ENCODE assay signal across 8 cellular contexts in genomic region chr4:105896461-105896939, GRCh38. TPM values are rescaled to one million over a fixed set of nuclear protein-coding genes. Genes with fewer than 3 reads are reported as not detected.
DNase-seq lines count a peak whose midpoint lies in the region; ATAC-seq and TF ChIP-seq lines count a peak whose summit lies in the region.

No MANE protein-coding gene starts in this region.

- peaks cover 21% of the 10 kb centered on the region for H3K27me3 Mint-ChIP-seq in endothelial cell (ENCODE audit: unreplicated experiment)

- TF ChIP-seq CTCF in endothelial cell (IDR thresholded peaks at IDR 0.05; ENCODE audit: unreplicated experiment) (no peak), retinal pigment epithelial cell (conservative IDR thresholded peaks at IDR 0.05; ENCODE audit: low read depth, low read length) (no peak)

- H3K9me3 Mint-ChIP-seq in endothelial cell (ENCODE audit: unreplicated experiment) = no peaks in the 10 kb centered on the region

- H3K4me1 Mint-ChIP-seq in endothelial cell (ENCODE audit: unreplicated experiment) = peaks cover 4% of the 10 kb centered on the region

- DNase-seq in endothelial cell (ENCODE audit: low spot score) (no peak), retinal pigment epithelial cell (ENCODE audit: low read depth) (no peak), cerebellum (ENCODE audit: low spot score) (no peak), SHP77 (lab: John Stamatoyannopoulos, UW) (no peak)
- DNase-seq in activated naive CD4-positive, alpha-beta T cell treated with anti-CD3 and anti-CD28 coated beads, Interleukin-2, amount 50 U/mL, for 16 hours = no peak
- no peak for DNase-seq in activated CD4-positive, CD25-positive, alpha-beta regulatory T cell treated with anti-CD3 and anti-CD28 coated beads, Interleukin-2, amount 50 U/mL, for 72 hours

- no peak overlapping the region for H3K27ac Mint-ChIP-seq in endothelial cell (ENCODE audit: unreplicated experiment)

- ATAC-seq in GM19035 (IDR thresholded peaks at IDR 0.05; ENCODE audit: unreplicated experiment) (peak; percentile 9), HG03025 (IDR thresholded peaks at IDR 0.05; ENCODE audit: low FRiP score, unreplicated experiment) (peak; percentile 16)

- H3K4me3 Mint-ChIP-seq in endothelial cell (ENCODE audit: unreplicated experiment) = peak overlapping the region; percentile 45

- peak overlapping the region; percentile 35 for H3K4me3 ChIP-seq in retinal pigment epithelial cell (ENCODE audit: low read length)

- H3K36me3 Mint-ChIP-seq in endothelial cell (ENCODE audit: low read depth, unreplicated experiment) = no peaks in the 10 kb centered on the region

RNA-seq across cellular contexts. Expression of gene NPNT, which starts 1.2 kb away (rescaled TPM):
- total RNA-seq in endothelial cell (ENCODE audit: unreplicated experiment) (not detected), cerebellum (2.0 TPM)
